In the genomic region with DNA sequence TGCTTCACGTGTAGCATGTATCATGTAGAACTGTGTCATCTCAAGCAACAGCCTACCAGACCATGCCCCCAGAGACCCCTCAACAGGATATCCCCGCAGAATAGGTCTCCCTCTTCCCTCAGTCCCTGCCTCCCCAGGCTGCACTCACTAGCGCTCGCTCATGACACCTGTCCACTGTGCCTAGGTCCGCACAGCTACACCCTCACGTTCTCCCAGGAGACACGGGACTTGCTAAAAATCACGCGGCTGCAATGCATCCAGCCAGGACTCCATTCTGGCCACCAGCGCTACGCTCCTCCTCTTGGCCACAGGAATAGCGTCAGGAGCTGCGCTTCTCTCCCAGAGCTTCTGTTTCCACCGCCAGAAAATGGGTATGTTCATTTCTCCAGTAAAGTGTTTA, we compare ENCODE assay signal across 1 cellular context.
TF ChIP-seq lines count a peak whose summit lies in the region.

No MANE protein-coding gene starts in this region.

TF ChIP-seq in GM23338, 12 proteins besides CTCF, POLR2A, EP300 and RAD21 (continued from another document):
- TF ChIP-seq, protein P1, sequence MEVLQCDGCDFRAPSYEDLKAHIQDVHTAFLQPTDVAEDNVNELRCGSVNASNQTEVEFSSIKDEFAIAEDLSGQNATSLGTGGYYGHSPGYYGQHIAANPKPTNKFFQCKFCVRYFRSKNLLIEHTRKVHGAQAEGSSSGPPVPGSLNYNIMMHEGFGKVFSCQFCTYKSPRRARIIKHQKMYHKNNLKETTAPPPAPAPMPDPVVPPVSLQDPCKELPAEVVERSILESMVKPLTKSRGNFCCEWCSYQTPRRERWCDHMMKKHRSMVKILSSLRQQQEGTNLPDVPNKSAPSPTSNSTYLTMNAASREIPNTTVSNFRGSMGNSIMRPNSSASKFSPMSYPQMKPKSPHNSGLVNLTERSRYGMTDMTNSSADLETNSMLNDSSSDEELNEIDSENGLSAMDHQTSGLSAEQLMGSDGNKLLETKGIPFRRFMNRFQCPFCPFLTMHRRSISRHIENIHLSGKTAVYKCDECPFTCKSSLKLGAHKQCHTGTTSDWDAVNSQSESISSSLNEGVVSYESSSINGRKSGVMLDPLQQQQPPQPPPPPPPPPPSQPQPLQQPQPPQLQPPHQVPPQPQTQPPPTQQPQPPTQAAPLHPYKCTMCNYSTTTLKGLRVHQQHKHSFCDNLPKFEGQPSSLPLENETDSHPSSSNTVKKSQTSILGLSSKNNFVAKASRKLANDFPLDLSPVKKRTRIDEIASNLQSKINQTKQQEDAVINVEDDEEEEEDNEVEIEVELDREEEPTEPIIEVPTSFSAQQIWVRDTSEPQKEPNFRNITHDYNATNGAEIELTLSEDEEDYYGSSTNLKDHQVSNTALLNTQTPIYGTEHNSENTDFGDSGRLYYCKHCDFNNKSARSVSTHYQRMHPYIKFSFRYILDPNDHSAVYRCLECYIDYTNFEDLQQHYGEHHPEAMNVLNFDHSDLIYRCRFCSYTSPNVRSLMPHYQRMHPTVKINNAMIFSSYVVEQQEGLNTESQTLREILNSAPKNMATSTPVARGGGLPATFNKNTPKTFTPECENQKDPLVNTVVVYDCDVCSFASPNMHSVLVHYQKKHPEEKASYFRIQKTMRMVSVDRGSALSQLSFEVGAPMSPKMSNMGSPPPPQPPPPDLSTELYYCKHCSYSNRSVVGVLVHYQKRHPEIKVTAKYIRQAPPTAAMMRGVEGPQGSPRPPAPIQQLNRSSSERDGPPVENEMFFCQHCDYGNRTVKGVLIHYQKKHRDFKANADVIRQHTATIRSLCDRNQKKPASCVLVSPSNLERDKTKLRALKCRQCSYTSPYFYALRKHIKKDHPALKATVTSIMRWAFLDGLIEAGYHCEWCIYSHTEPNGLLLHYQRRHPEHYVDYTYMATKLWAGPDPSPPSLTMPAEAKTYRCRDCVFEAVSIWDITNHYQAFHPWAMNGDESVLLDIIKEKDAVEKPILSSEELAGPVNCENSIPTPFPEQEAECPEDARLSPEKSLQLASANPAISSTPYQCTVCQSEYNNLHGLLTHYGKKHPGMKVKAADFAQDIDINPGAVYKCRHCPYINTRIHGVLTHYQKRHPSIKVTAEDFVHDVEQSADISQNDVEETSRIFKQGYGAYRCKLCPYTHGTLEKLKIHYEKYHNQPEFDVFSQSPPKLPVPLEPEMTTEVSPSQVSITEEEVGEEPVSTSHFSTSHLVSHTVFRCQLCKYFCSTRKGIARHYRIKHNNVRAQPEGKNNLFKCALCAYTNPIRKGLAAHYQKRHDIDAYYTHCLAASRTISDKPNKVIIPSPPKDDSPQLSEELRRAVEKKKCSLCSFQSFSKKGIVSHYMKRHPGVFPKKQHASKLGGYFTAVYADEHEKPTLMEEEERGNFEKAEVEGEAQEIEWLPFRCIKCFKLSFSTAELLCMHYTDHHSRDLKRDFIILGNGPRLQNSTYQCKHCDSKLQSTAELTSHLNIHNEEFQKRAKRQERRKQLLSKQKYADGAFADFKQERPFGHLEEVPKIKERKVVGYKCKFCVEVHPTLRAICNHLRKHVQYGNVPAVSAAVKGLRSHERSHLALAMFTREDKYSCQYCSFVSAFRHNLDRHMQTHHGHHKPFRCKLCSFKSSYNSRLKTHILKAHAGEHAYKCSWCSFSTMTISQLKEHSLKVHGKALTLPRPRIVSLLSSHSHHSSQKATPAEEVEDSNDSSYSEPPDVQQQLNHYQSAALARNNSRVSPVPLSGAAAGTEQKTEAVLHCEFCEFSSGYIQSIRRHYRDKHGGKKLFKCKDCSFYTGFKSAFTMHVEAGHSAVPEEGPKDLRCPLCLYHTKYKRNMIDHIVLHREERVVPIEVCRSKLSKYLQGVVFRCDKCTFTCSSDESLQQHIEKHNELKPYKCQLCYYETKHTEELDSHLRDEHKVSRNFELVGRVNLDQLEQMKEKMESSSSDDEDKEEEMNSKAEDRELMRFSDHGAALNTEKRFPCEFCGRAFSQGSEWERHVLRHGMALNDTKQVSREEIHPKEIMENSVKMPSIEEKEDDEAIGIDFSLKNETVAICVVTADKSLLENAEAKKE (CRISPR knock-in tag; IDR thresholded peaks at IDR 0.05) = no peak
- no peak for TF ChIP-seq ZNF331 (CRISPR knock-in tag; IDR thresholded peaks at IDR 0.05; ENCODE audit: low read depth)
- no peak for TF ChIP-seq ZNF114 (CRISPR knock-in tag; IDR thresholded peaks at IDR 0.05)
- no peak for TF ChIP-seq NANOG (IDR thresholded peaks at IDR 0.05; ENCODE audit: borderline replicate concordance)
- TF ChIP-seq, protein P2, sequence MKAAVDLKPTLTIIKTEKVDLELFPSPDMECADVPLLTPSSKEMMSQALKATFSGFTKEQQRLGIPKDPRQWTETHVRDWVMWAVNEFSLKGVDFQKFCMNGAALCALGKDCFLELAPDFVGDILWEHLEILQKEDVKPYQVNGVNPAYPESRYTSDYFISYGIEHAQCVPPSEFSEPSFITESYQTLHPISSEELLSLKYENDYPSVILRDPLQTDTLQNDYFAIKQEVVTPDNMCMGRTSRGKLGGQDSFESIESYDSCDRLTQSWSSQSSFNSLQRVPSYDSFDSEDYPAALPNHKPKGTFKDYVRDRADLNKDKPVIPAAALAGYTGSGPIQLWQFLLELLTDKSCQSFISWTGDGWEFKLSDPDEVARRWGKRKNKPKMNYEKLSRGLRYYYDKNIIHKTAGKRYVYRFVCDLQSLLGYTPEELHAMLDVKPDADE (IDR thresholded peaks at IDR 0.05) = no peak
- TF ChIP-seq EZH2phosphoT487 (IDR thresholded peaks at IDR 0.05; ENCODE audit: unreplicated experiment) = no peak
- no peak for TF ChIP-seq EZH2 (IDR thresholded peaks at IDR 0.05; ENCODE audit: low read depth, unreplicated experiment)
- no peak for TF ChIP-seq CREB1 (CRISPR knock-in tag; IDR thresholded peaks at IDR 0.05; ENCODE audit: low read depth)
